Comparison of ENCODE assay signal across 9 cellular contexts in genomic region chr2:104944495-104944894, GRCh38.
DNase-seq lines count a peak whose midpoint lies in the region; ATAC-seq and TF ChIP-seq lines count a peak whose summit lies in the region.
"Had no signal": no experiment of that assay in that cellular context is flagged by ENCODE, and none has a peak within 500 bp of the region (broad histone marks: within the 10 kb centered on the region; RNA-seq: fewer than 3 reads in every experiment).

No MANE protein-coding gene starts in this region.

- TF ChIP-seq CTCF in GM13977 (IDR thresholded peaks at IDR 0.05; ENCODE audit: extremely low read depth, insufficient read depth, missing control alignments): peak; percentile 38
- TF ChIP-seq CTCF in epithelial cell of proximal tubule (conservative IDR thresholded peaks at IDR 0.05; ENCODE audit: low read depth, low read length): peak; percentile 91

- H3K27me3 Mint-ChIP-seq in activated T-helper 2 cell treated with anti-CD3 and anti-CD28 coated beads, Interferon-gamma antibody, Interleukin-2, Interleukin-4, amounts not matched to agents 10 μg/mL and 5 μg/mL and 100 μg/mL, durations not matched to agents 14 hours and 24 hours and 36 hours (ENCODE audit: low read depth): peaks cover 2% of the 10 kb centered on the region

- H3K36me3 Mint-ChIP-seq in activated T-helper 2 cell treated with anti-CD3 and anti-CD28 coated beads, Interferon-gamma antibody, Interleukin-2, Interleukin-4, amounts not matched to agents 10 μg/mL and 5 μg/mL and 100 μg/mL, durations not matched to agents 14 hours and 24 hours and 36 hours (ENCODE audit: low read depth): no peaks in the 10 kb centered on the region

- H3K4me3 Mint-ChIP-seq in activated T-helper 2 cell treated with anti-CD3 and anti-CD28 coated beads, Interferon-gamma antibody, Interleukin-2, Interleukin-4, amounts not matched to agents 10 μg/mL and 5 μg/mL and 100 μg/mL, durations not matched to agents 14 hours and 24 hours and 36 hours (ENCODE audit: low read depth): no peak overlapping the region

- in situ Hi-C loops in GM13977 (cut with MboI; ENCODE audit: low pct_unique_long_range_greater_than_20kb, low sequenced_read_pairs, unreplicated experiment): no loop called here

- H3K9me3 Mint-ChIP-seq in activated T-helper 2 cell treated with anti-CD3 and anti-CD28 coated beads, Interferon-gamma antibody, Interleukin-2, Interleukin-4, amounts not matched to agents 10 μg/mL and 5 μg/mL and 100 μg/mL, durations not matched to agents 14 hours and 24 hours and 36 hours: no peaks in the 10 kb centered on the region

- H3K4me1 Mint-ChIP-seq in activated T-helper 2 cell treated with anti-CD3 and anti-CD28 coated beads, Interferon-gamma antibody, Interleukin-2, Interleukin-4, amounts not matched to agents 10 μg/mL and 5 μg/mL and 100 μg/mL, durations not matched to agents 14 hours and 24 hours and 36 hours (ENCODE audit: low read depth): no peaks in the 10 kb centered on the region

- intact Hi-C loops in activated T-helper 2 cell treated with anti-CD3 and anti-CD28 coated beads, Interferon-gamma antibody, Interleukin-2, Interleukin-4, amounts not matched to agents 10 μg/mL and 5 μg/mL and 100 μg/mL, durations not matched to agents 14 hours and 24 hours and 36 hours (cut with micrococcal nuclease): no loop called here

- no peak overlapping the region for H3K4me3 ChIP-seq in epithelial cell of proximal tubule (ENCODE audit: low read depth, low read length)

- no peak overlapping the region for H3K27ac Mint-ChIP-seq in activated T-helper 2 cell treated with anti-CD3 and anti-CD28 coated beads, Interferon-gamma antibody, Interleukin-2, Interleukin-4, amounts not matched to agents 10 μg/mL and 5 μg/mL and 100 μg/mL, durations not matched to agents 14 hours and 24 hours and 36 hours

- no peak for ATAC-seq in HG02610 (IDR thresholded peaks at IDR 0.05; ENCODE audit: unreplicated experiment)
- ATAC-seq in HG02571 (IDR thresholded peaks at IDR 0.05; ENCODE audit: unreplicated experiment): no peak
- ATAC-seq: activated CD4-positive, CD25-positive, alpha-beta regulatory T cell treated with anti-CD3 and anti-CD28 coated beads, Interleukin-2, amount 50 U/mL, for 24 hours had no signal

- DNase-seq in GM13977 (ENCODE audit: low spot score): no peak
- peak; percentile 2 for DNase-seq in NCI-H526 treated with DMSO at 0.1 percent for 48 hours (lab: John Stamatoyannopoulos, UW)
- no peak for DNase-seq in epithelial cell of proximal tubule (ENCODE audit: low read depth)
- peak; percentile 56 for DNase-seq in putamen (ENCODE audit: low spot score)
- no peak for DNase-seq in D341Med (ENCODE audit: low spot score)
- no peak for DNase-seq in activated T-helper 2 cell treated with anti-CD3 and anti-CD28 coated beads, Interferon-gamma antibody, Interleukin-2, Interleukin-4, amounts not matched to agents 10 μg/mL and 5 μg/mL and 100 μg/mL, durations not matched to agents 14 hours and 24 hours and 36 hours (ENCODE audit: low spot score)

Comparison
In these comparisons a context has a peak if more than half of its experiments do, and no peak if none do; other contexts are left out.
1. DNase-seq: peak in NCI-H526 treated with DMSO at 0.1 percent for 48 hours (single experiment) and putamen (single experiment); none in GM13977 (single experiment), epithelial cell of proximal tubule (single experiment), D341Med (single experiment) and activated T-helper 2 cell treated with anti-CD3 and anti-CD28 coated beads, Interferon-gamma antibody, Interleukin-2, Interleukin-4, amounts not matched to agents 10 μg/mL and 5 μg/mL and 100 μg/mL, durations not matched to agents 14 hours and 24 hours and 36 hours (single experiment).